In genomic region chr9:135129137-135129695, GRCh38 we compare ENCODE assay signal across 29 cellular contexts. TPM values are rescaled to one million over a fixed set of nuclear protein-coding genes. Genes with fewer than 3 reads are reported as not detected.
"Had no signal": no experiment of that assay in that cellular context is flagged by ENCODE, and none has a peak within 500 bp of the region (broad histone marks: within the 10 kb centered on the region; RNA-seq: fewer than 3 reads in every experiment).

No MANE protein-coding gene starts in this region.

- H3K36me3 Mint-ChIP-seq: activated naive CD8-positive, alpha-beta T cell; T-cell had no signal

- H3K4me1 Mint-ChIP-seq: central memory CD8-positive, alpha-beta T cell had no signal

- H3K4me3 Mint-ChIP-seq: activated CD4-positive, alpha-beta memory T cell treated with anti-CD3 and anti-CD28 coated beads, Interleukin-2, amount 10 ng/mL, durations not matched to agents 7 days and 5 days; activated CD4-positive, alpha-beta T cell treated with anti-CD3 and anti-CD28 coated beads, Interleukin-2, amount 10 ng/mL, durations not matched to agents 7 days and 5 days; activated naive CD8-positive, alpha-beta T cell; activated T-cell treated with anti-CD3 and anti-CD28 coated beads, Interleukin-2, amount 50 U/mL, for 24 hours; activated T-cell treated with anti-CD3 and anti-CD28 coated beads, Interleukin-2, amount 50 U/mL, for 72 hours; central memory CD8-positive, alpha-beta T cell; dendritic cell treated with granulocyte-macrophage colony-stimulating factor and Interleukin-4, amounts not matched to agents 40 ng/mL and 50 ng/mL, for 4 days; endodermal cell; T-cell; WTC11 had no signal

- ATAC-seq: gastroesophageal sphincter, WTC11 had no signal

- H3K27ac ChIP-seq: brain microvascular endothelial cell, coronary artery, dorsolateral prefrontal cortex, gastroesophageal sphincter had no signal

- DNase-seq: activated CD4-positive, alpha-beta memory T cell treated with anti-CD3 and anti-CD28 coated beads, Interleukin-2, amount 10 ng/mL, durations not matched to agents 7 days and 5 days; activated CD4-positive, alpha-beta T cell treated with anti-CD3 and anti-CD28 coated beads for 1 hour; activated CD4-positive, alpha-beta T cell treated with anti-CD3 and anti-CD28 coated beads for 4 hours; activated CD4-positive, alpha-beta T cell treated with anti-CD3 and anti-CD28 coated beads, Interleukin-2, amount 10 ng/mL, durations not matched to agents 7 days and 5 days; activated CD4-positive, alpha-beta T cell treated with anti-CD3 and anti-CD28 coated beads, Interleukin-2, amount 50 U/mL, for 4 hours; activated CD8-positive, alpha-beta memory T cell treated with anti-CD3 and anti-CD28 coated beads, Interleukin-2, amount 50 U/mL, for 48 hours; activated gamma-delta T cell; activated naive CD4-positive, alpha-beta T cell; activated naive CD4-positive, alpha-beta T cell treated with anti-CD3 and anti-CD28 coated beads, Interleukin-2, amount 50 U/mL, for 16 hours; activated T-cell treated with anti-CD3 and anti-CD28 coated beads for 4 hours; activated T-cell treated with anti-CD3 and anti-CD28 coated beads, Interleukin-2, amount 50 U/mL, for 24 hours; activated T-cell treated with anti-CD3 and anti-CD28 coated beads, Interleukin-2, amount 50 U/mL, for 72 hours; amniotic stem cell; anterior cingulate cortex; brain microvascular endothelial cell; dorsolateral prefrontal cortex; effector memory CD4-positive, alpha-beta T cell; endodermal cell; foreskin melanocyte; SW 1271; T-cell; T-helper 2 cell had no signal

- H3K27ac Mint-ChIP-seq: activated CD4-positive, alpha-beta memory T cell treated with anti-CD3 and anti-CD28 coated beads, Interleukin-2, amount 10 ng/mL, durations not matched to agents 7 days and 5 days; activated naive CD8-positive, alpha-beta T cell; activated T-cell treated with anti-CD3 and anti-CD28 coated beads, Interleukin-2, amount 50 U/mL, for 24 hours; activated T-cell treated with anti-CD3 and anti-CD28 coated beads, Interleukin-2, amount 50 U/mL, for 72 hours; dendritic cell treated with granulocyte-macrophage colony-stimulating factor and Interleukin-4, amounts not matched to agents 40 ng/mL and 50 ng/mL, for 4 days; endodermal cell; T-cell had no signal

- H3K27me3 ChIP-seq: brain microvascular endothelial cell, dorsolateral prefrontal cortex had no signal

- H3K9me3 Mint-ChIP-seq: activated CD4-positive, alpha-beta T cell treated with anti-CD3 and anti-CD28 coated beads, Interleukin-2, amount 10 ng/mL, durations not matched to agents 7 days and 5 days; activated T-cell treated with anti-CD3 and anti-CD28 coated beads, Interleukin-2, amount 50 U/mL, for 72 hours; dendritic cell treated with granulocyte-macrophage colony-stimulating factor and Interleukin-4, amounts not matched to agents 40 ng/mL and 50 ng/mL, for 4 days had no signal

- H3K27me3 Mint-ChIP-seq: activated CD4-positive, alpha-beta memory T cell treated with anti-CD3 and anti-CD28 coated beads, Interleukin-2, amount 10 ng/mL, durations not matched to agents 7 days and 5 days; activated CD4-positive, alpha-beta T cell treated with anti-CD3 and anti-CD28 coated beads, Interleukin-2, amount 10 ng/mL, durations not matched to agents 7 days and 5 days; activated naive CD8-positive, alpha-beta T cell had no signal

RNA-seq across cellular contexts. Expression of gene OLFM1, which starts 41.7 kb away (rescaled TPM):
- total RNA-seq: activated CD4-positive, alpha-beta memory T cell treated with anti-CD3 and anti-CD28 coated beads, Interleukin-2, amount 10 ng/mL, durations not matched to agents 7 days and 5 days; activated CD4-positive, alpha-beta T cell treated with anti-CD3 and anti-CD28 coated beads, Interleukin-2, amount 10 ng/mL, durations not matched to agents 7 days and 5 days; epithelial cell of proximal tubule had no signal
